ENCODE assay signal across 28 cellular contexts in the genomic region with DNA sequence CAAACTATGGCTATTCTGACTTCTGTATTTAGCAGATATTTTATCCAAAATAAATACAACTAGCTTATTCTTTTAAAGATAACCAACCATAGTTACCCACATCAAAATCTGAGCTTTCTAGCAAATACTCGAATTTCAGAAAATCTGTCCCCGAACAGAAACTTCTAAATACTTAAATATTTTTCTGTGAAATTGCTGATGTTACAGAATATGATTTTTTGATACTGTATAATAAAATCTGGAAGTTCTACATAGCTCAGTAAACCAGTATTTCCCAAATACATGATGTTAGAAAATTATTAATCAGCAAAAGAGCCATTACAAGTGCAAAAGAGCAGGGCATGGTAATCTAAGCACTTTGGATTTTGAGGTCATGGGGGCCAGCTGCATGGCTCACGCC.
"Had no signal": no experiment of that assay in that cellular context is flagged by ENCODE, and none has a peak within 500 bp of the region (broad histone marks: within the 10 kb centered on the region; RNA-seq: fewer than 3 reads in every experiment).

No MANE protein-coding gene starts in this region.

- H3K4me3 ChIP-seq: colonic mucosa, coronary artery, dorsolateral prefrontal cortex, esophagus muscularis mucosa, esophagus squamous epithelium, gastrocnemius medialis, gastroesophageal sphincter, heart left ventricle, heart right ventricle had no signal

- H3K27me3 ChIP-seq: colonic mucosa, dorsolateral prefrontal cortex, esophagus muscularis mucosa, esophagus squamous epithelium, foreskin keratinocyte, gastrocnemius medialis, gastroesophageal sphincter, heart left ventricle, heart right ventricle had no signal

- H3K27ac ChIP-seq: colonic mucosa, coronary artery, dorsolateral prefrontal cortex, epithelial cell of prostate, esophagus muscularis mucosa, esophagus squamous epithelium, foreskin keratinocyte, gastrocnemius medialis, gastroesophageal sphincter, heart left ventricle, heart right ventricle had no signal

- ATAC-seq: effector memory CD8-positive, alpha-beta T cell; esophagus mucosa; foreskin keratinocyte; gastrocnemius medialis; gastroesophageal sphincter; heart left ventricle; heart right ventricle had no signal

- DNase-seq: colonic mucosa; cortex of kidney; dermis blood vessel endothelial cell; dorsolateral prefrontal cortex; effector CD4-positive, alpha-beta T cell; effector CD8-positive, alpha-beta T cell; effector memory CD4-positive, alpha-beta T cell; effector memory CD8-positive, alpha-beta T cell; endodermal cell; erythroblast; esophagus squamous epithelium; foreskin fibroblast; foreskin keratinocyte; foreskin melanocyte; gastrocnemius medialis; glutamatergic neuron; head of caudate nucleus; heart left ventricle; heart right ventricle had no signal

- H3K4me1 ChIP-seq: colonic mucosa, esophagus muscularis mucosa, esophagus squamous epithelium, foreskin keratinocyte, gastrocnemius medialis, gastroesophageal sphincter, heart left ventricle, heart right ventricle had no signal

- H3K36me3 ChIP-seq: colonic mucosa, esophagus muscularis mucosa, esophagus squamous epithelium, gastrocnemius medialis, gastroesophageal sphincter, heart left ventricle, heart right ventricle had no signal

- H3K9me3 ChIP-seq: colonic mucosa, esophagus muscularis mucosa, esophagus squamous epithelium, gastrocnemius medialis, gastroesophageal sphincter, heart left ventricle, heart right ventricle had no signal

- FAIRE-seq: colon, endometrium, endothelial cell of umbilical vein, frontal cortex had no signal
